23 cellular contexts compared by ENCODE assay signal in genomic region chr20:58592076-58592695, GRCh38. TPM values are rescaled to one million over a fixed set of nuclear protein-coding genes. Genes with fewer than 3 reads are reported as not detected.
DNase-seq lines count a peak whose midpoint lies in the region; ATAC-seq and TF ChIP-seq lines count a peak whose summit lies in the region.
"Had no signal": no experiment of that assay in that cellular context is flagged by ENCODE, and none has a peak within 500 bp of the region (broad histone marks: within the 10 kb centered on the region; RNA-seq: fewer than 3 reads in every experiment).

No MANE protein-coding gene starts in this region.

- peak; percentile 31 for DNase-seq in Right ventricle myocardium inferior (ENCODE audit: missing footprints)
- no peak for DNase-seq in right cardiac atrium
- DNase-seq in WTC11 (ENCODE audit: low spot score), result no peak
- DNase-seq in aorta, result peak; percentile 7 to 61
- DNase-seq in kidney glomerular epithelial cell (lab: John Stamatoyannopoulos, UW), result no peak
- DNase-seq: 8988T; ACHN; AML-193; BE2C; CD4-positive, alpha-beta T cell; CD8-positive, alpha-beta memory T cell; DMS 273 treated with DMSO at 0.1 percent for 48 hours; DMS79; EL; GDM1; GOT3; H7 had no signal

- peaks cover 3% of the 10 kb centered on the region; the same call in 1 of the 2 replicates for H3K36me3 Mint-ChIP-seq in WTC11
- H3K36me3 Mint-ChIP-seq: CD14-positive monocyte had no signal

- H3K4me1 Mint-ChIP-seq in WTC11, result peaks cover 22% of the 10 kb centered on the region
- H3K4me1 Mint-ChIP-seq: CD14-positive monocyte had no signal

- no peaks in the 10 kb centered on the region for H3K36me3 ChIP-seq in aorta (ENCODE audit: control insufficient read depth in 1 of 2, insufficient read depth in 2 of 2, low read length in 1 of 2)
- H3K36me3 ChIP-seq: BE2C; BLaER1 treated with 17β-estradiol and CSF1 and Interleukin-3, amounts not matched to agents 10 nM and 100 nM had no signal

- intact Hi-C loops in Right ventricle myocardium inferior (cut with DNase I), result no loop called here
- intact Hi-C loops in right cardiac atrium (cut with DNase I), result no loop called here
- intact Hi-C loops in aorta (cut with DNase I), result no loop called here

- no peak overlapping the region for H3K27ac Mint-ChIP-seq in WTC11
- H3K27ac Mint-ChIP-seq: CD14-positive monocyte; CD4-positive, alpha-beta T cell had no signal

- no peaks in the 10 kb centered on the region for H3K9me3 ChIP-seq in right cardiac atrium (ENCODE audit: control insufficient read depth, low read length)
- H3K9me3 ChIP-seq in aorta (ENCODE audit: control insufficient read depth, low read length), result no peaks in the 10 kb centered on the region
- H3K9me3 ChIP-seq: A549; BE2C; BLaER1 treated with 17β-estradiol and CSF1 and Interleukin-3, amounts not matched to agents 10 nM and 100 nM had no signal

- H3K27ac ChIP-seq in right cardiac atrium (ENCODE audit: low read length), result no peak overlapping the region
- no peak overlapping the region for H3K27ac ChIP-seq in aorta (ENCODE audit: low read depth in 1 of 2, low read length in 2 of 2)
- H3K27ac ChIP-seq: A549; BLaER1 treated with 17β-estradiol and CSF1 and Interleukin-3, amounts not matched to agents 10 nM and 100 nM had no signal

- H3K4me1 ChIP-seq in right cardiac atrium (ENCODE audit: control insufficient read depth, insufficient read depth, low read length) (no peaks in the 10 kb centered on the region), aorta (ENCODE audit: control insufficient read depth in 1 of 2, insufficient read depth in 2 of 2, low read length in 2 of 2) (peaks cover 0 to 5% of the 10 kb centered on the region in 2 donors)
- H3K4me1 ChIP-seq: A549, BE2C had no signal

- H3K9me3 Mint-ChIP-seq in WTC11, result peaks cover 9% of the 10 kb centered on the region
- H3K9me3 Mint-ChIP-seq: CD14-positive monocyte; CD4-positive, alpha-beta T cell; CD8-positive, alpha-beta memory T cell had no signal

- H3K27me3 ChIP-seq in right cardiac atrium (ENCODE audit: control insufficient read depth, insufficient read depth), result no peaks in the 10 kb centered on the region
- no peaks in the 10 kb centered on the region for H3K27me3 ChIP-seq in aorta (ENCODE audit: control insufficient read depth in 1 of 2, insufficient read depth in 2 of 2, low read length in 1 of 2)
- H3K27me3 ChIP-seq: BE2C; BLaER1 treated with 17β-estradiol and CSF1 and Interleukin-3, amounts not matched to agents 10 nM and 100 nM had no signal

- WGBS in right cardiac atrium, result 89% methylated on average over 13 of the region's 13 CpGs
- WGBS in aorta, 2 donors, result 93 to 96% methylated on average over 13 of the region's 13 CpGs

- TF ChIP-seq CTCF in WTC11 (IDR thresholded peaks at IDR 0.05), result no peak

- peaks cover 4% of the 10 kb centered on the region; the same call in 1 of the 2 replicates for H3K27me3 Mint-ChIP-seq in WTC11 (ENCODE audit: low read depth)

- no peak overlapping the region for H3K4me3 ChIP-seq in right cardiac atrium (ENCODE audit: low read length)
- no peak overlapping the region for H3K4me3 ChIP-seq in aorta (ENCODE audit: low read length in 2 of 2)
- H3K4me3 ChIP-seq: A549; BLaER1 treated with 17β-estradiol and CSF1 and Interleukin-3, amounts not matched to agents 10 nM and 100 nM; GM12878 had no signal

- ATAC-seq in Right ventricle myocardium inferior (no peak), right cardiac atrium (no peak), WTC11 (peak; percentile 50), aorta (ENCODE audit: low FRiP score) (no peak), GM19467 (IDR thresholded peaks at IDR 0.05; ENCODE audit: unreplicated experiment) (no peak)
- ATAC-seq: A549, GM12878, HCT116 had no signal

- no peak overlapping the region for H3K4me3 Mint-ChIP-seq in WTC11
- H3K4me3 Mint-ChIP-seq: CD14-positive monocyte; CD4-positive, alpha-beta T cell had no signal

- POLR2A ChIA-PET in WTC11 (lab: Charles Lee), result no interaction called here

- CTCF ChIA-PET in WTC11 (lab: Charles Lee), result interaction anchor here (1.1 kb wide), 1 partner anchor 111 kb away, joined by 3 read pairs; no protein-coding TSS in a partner anchor

TF ChIP-seq in WTC11, 78 proteins besides CTCF, POLR2A, EP300 and RAD21:
- no peak for TF ChIP-seq IRF1 (CRISPR knock-in tag; IDR thresholded peaks at IDR 0.05)
- no peak for TF ChIP-seq ZMAT4 (CRISPR knock-in tag; IDR thresholded peaks at IDR 0.05)
- peak; percentile 72 for TF ChIP-seq MAX (CRISPR knock-in tag; IDR thresholded peaks at IDR 0.05)
- TF ChIP-seq NR3C1 (CRISPR knock-in tag; conservative IDR thresholded peaks at IDR 0.05; ENCODE audit: low read depth), result no peak
- no peak for TF ChIP-seq ZNF423 (CRISPR knock-in tag; IDR thresholded peaks at IDR 0.05)
- TF ChIP-seq JUN (CRISPR knock-in tag; IDR thresholded peaks at IDR 0.05), result no peak
- no peak for TF ChIP-seq CDX4 (CRISPR knock-in tag; IDR thresholded peaks at IDR 0.05; ENCODE audit: borderline replicate concordance)
- TF ChIP-seq AR (CRISPR knock-in tag; IDR thresholded peaks at IDR 0.05), result no peak

RNA-seq across cellular contexts. Expression of gene STX16, which starts 58.9 kb away (rescaled TPM):
- total RNA-seq in Right ventricle myocardium inferior (23.8 TPM), right cardiac atrium (10 to 100 TPM; 28.0 to 35.0 (median 33.3) TPM), WTC11 (2021) (89.1 to 116 TPM (median 113 TPM) in 3 replicates), aorta (10 to 100 TPM; 48.7 to 75.7 TPM)
- polyA plus RNA-seq in right cardiac atrium (28.8 TPM), aorta (10 to 100 TPM; 17.9 to 70.6 TPM)

Comparison
In these comparisons a context has a peak if more than half of its experiments do, and no peak if none do; other contexts are left out.
1. DNase-seq: peak in Right ventricle myocardium inferior (single experiment) and aorta (2 of 2); none in right cardiac atrium (0 of 3), WTC11 (single experiment) and kidney glomerular epithelial cell (single experiment).